In the genomic region with DNA sequence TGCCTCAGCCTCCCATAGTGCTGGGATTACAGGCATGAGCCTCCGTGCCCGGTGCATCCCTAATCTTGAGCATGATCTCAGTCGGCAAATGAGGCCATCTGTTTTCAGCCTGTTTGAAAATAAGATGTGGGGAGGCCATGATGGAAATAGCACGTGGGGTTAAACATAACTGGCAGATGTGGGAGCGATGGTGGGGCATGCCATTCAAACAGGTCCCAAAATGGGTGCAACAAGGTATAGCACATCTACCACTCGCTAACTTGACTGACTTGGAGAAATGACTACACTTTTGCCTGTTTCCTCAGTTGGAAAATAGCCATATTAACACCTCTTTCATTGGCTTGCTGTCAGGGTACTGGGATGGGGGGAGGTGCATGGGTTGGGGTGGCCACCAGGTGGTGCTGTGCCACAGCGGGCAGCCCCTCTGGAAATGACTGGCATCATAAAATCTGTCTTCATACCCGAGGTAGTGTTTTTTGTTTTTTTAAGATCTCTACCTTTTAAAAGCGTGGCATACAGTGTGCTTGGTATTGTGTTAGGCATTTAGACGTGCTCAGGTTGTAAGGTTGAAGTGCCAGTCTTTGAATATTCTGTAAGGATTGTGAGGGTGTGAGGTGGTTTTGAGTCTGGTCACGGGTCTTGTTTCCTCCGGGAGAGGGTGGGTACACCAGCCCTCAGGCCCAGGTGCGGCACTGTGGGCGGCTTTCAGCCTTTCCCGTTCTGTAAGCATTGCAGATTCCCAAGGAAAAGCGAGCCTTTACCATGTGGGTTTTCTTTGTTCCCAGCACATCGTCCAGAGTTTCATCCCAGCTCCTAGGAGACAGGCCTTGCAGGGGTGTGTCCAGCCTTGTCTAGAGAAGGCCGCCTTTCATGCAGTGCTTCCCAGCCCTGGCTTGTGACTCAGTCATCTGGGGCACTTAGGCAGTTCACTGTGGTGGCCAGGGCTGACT, we compare ENCODE assay signal across 8 cellular contexts. TPM values are rescaled to one million over a fixed set of nuclear protein-coding genes. Genes with fewer than 3 reads are reported as not detected.
DNase-seq lines count a peak whose midpoint lies in the region; ATAC-seq and TF ChIP-seq lines count a peak whose summit lies in the region.

No MANE protein-coding gene starts in this region.

- no peaks in the 10 kb centered on the region for H3K9me3 ChIP-seq in GM23248 (ENCODE audit: low read depth)

- no peak for ATAC-seq in GM18517 (IDR thresholded peaks at IDR 0.05; ENCODE audit: unreplicated experiment)

- H3K36me3 ChIP-seq in GM23248 (ENCODE audit: low read depth), result peaks cover 38% of the 10 kb centered on the region

- H3K27me3 ChIP-seq in GM23248 (replicated peaks; ENCODE audit: insufficient read depth), result no peaks in the 10 kb centered on the region

- peaks cover 17% of the 10 kb centered on the region for H3K27me3 Mint-ChIP-seq in endothelial cell (ENCODE audit: unreplicated experiment)

- no peak overlapping the region for H3K27ac Mint-ChIP-seq in endothelial cell (ENCODE audit: unreplicated experiment)

- 42 to 46% methylated on average over 18 of the region's 18 CpGs for WGBS in GM23248 (ENCODE audit: low coverage in 1 of 2, low lambda C conversion rate in 2 of 2, missing lambda C conversion rate in 2 of 2), 2 experiments

- peaks cover 16% of the 10 kb centered on the region for H4K20me1 ChIP-seq in GM23248 (ENCODE audit: insufficient read depth)

- no peaks in the 10 kb centered on the region for H3K9me3 Mint-ChIP-seq in endothelial cell (ENCODE audit: unreplicated experiment)

- peaks cover 60% of the 10 kb centered on the region for H3F3A ChIP-seq in GM23248 (ENCODE audit: insufficient read depth)

- no peak overlapping the region for H2AFZ ChIP-seq in GM23248

- peaks cover 32% of the 10 kb centered on the region for H3K4me1 ChIP-seq in GM23248 (ENCODE audit: insufficient read depth)

- H3K27ac ChIP-seq in C4-2B (peak overlapping the region; percentile 69; the same call in 1 of the 2 replicates), GM23248 (peak overlapping the region; percentile 39)

- TF ChIP-seq CTCF in C4-2B (conservative IDR thresholded peaks at IDR 0.05), result peak; percentile 98
- TF ChIP-seq CTCF in endothelial cell (IDR thresholded peaks at IDR 0.05; ENCODE audit: unreplicated experiment), result peak; percentile 87

- H3K4me1 Mint-ChIP-seq in endothelial cell (ENCODE audit: unreplicated experiment), result peaks cover 43% of the 10 kb centered on the region

- DNase-seq in GM23248 (peak; percentile 74), NOMO-1 treated with dmso at 0.1 percent for 144 hours (lab: John Stamatoyannopoulos, UW; ENCODE audit: unreplicated experiment) (peak; percentile 16), endothelial cell (ENCODE audit: low spot score) (peak; percentile 75), mucosa of gallbladder (ENCODE audit: low spot score) (peak; percentile 68)
- DNase-seq in activated CD8-positive, alpha-beta memory T cell treated with anti-CD3 and anti-CD28 coated beads, Interleukin-2, amount 50 U/mL, for 48 hours, result peak; percentile 89
- DNase-seq in stimulated activated CD8-positive, alpha-beta memory T cell treated with anti-CD3 and anti-CD28 coated beads, Interleukin-7, amount 100 ng/mL, for 1 hour (ENCODE audit: low read depth in 2 of 2), result peak; percentile 57 to 72

- no peak overlapping the region for H3K4me3 ChIP-seq in GM23248

- peak overlapping the region; percentile 18; the same call in 1 of the 2 replicates for H3K9ac ChIP-seq in GM23248

- H3K4me2 ChIP-seq in GM23248 (ENCODE audit: unreplicated experiment), result no peak overlapping the region

- in situ Hi-C loops in GM23248 (cut with MboI), result no loop called here

- H3K36me3 Mint-ChIP-seq in endothelial cell (ENCODE audit: low read depth, unreplicated experiment), result peaks cover 17% of the 10 kb centered on the region

- H3K9me2 ChIP-seq in GM23248 (ENCODE audit: insufficient read depth), result no peaks in the 10 kb centered on the region

- peaks cover 36% of the 10 kb centered on the region for H3K79me2 ChIP-seq in GM23248 (ENCODE audit: insufficient read depth)

- H3K4me3 Mint-ChIP-seq in endothelial cell (ENCODE audit: unreplicated experiment), result peak overlapping the region; percentile 23

RNA-seq across cellular contexts. Expression of gene TTYH2, which starts 2.9 kb away (rescaled TPM):
- total RNA-seq in GM23248 (2014; rRNA removed; shearing (Covaris generic)), result 2.4 TPM in 1 of 2 replicates, not detected in the other
- 0.19 and 0.38 TPM in 2 replicates for polyA plus RNA-seq in GM23248 (2016; fragmentation: Nextera tagmentation; extraction: Ambion mirVana)
- total RNA-seq in endothelial cell (ENCODE audit: unreplicated experiment) (6.8 TPM), mucosa of gallbladder (6.9 TPM)

RNA-seq across cellular contexts. Expression of gene RPL38, which starts 7.0 kb away (rescaled TPM):
- 87.6 and 176 TPM in 2 replicates for total RNA-seq in GM23248 (2014; rRNA removed; shearing (Covaris generic))
- 986 and 999 TPM in 2 replicates for polyA plus RNA-seq in GM23248 (2016; fragmentation: Nextera tagmentation; extraction: Ambion mirVana)
- total RNA-seq in endothelial cell (ENCODE audit: unreplicated experiment), result 1,802 TPM
- total RNA-seq in mucosa of gallbladder, result 627 TPM

Comparison
In these comparisons a context has a peak if more than half of its experiments do, and no peak if none do; other contexts are left out.
1. DNase-seq: peak in every context shown above with its lines; median percentile 89 in activated CD8-positive, alpha-beta memory T cell treated with anti-CD3 and anti-CD28 coated beads, Interleukin-2, amount 50 U/mL, for 48 hours; 75 in endothelial cell; 74 in GM23248; 68 in mucosa of gallbladder; 64 in stimulated activated CD8-positive, alpha-beta memory T cell treated with anti-CD3 and anti-CD28 coated beads, Interleukin-7, amount 100 ng/mL, for 1 hour; 16 in NOMO-1 treated with dmso at 0.1 percent for 144 hours.